19 cellular contexts compared by ENCODE assay signal in the genomic region with DNA sequence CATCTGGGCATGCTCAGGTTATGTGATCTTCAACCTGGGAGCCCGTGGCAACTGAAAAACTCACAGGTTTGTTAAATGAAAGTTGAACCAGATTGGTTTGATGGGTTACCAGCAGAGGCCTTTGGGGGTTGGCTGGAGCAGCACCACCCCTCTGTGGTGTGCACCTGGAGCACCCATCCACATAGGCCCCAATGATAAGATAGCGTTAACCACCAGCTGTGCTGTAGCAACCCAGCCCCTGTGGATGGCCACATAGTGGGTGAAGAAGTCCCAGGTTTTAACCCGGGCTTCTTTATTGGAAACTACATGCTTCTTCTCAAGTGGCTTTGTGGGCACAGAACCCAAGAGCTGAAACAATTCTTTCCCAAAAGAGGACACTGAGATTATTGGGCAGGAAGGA.
"Had no signal": no experiment of that assay in that cellular context is flagged by ENCODE, and none has a peak within 500 bp of the region (broad histone marks: within the 10 kb centered on the region; RNA-seq: fewer than 3 reads in every experiment).

No MANE protein-coding gene starts in this region.

- H3K36me3 Mint-ChIP-seq: activated CD4-positive, alpha-beta memory T cell treated with anti-CD3 and anti-CD28 coated beads for 36 hours; activated naive CD8-positive, alpha-beta T cell; mesothelial cell of epicardium had no signal

- H3K9me3 Mint-ChIP-seq: activated B cell treated with CpG ODN at 0.5 μM for 24 hours; activated CD4-positive, alpha-beta memory T cell treated with anti-CD3 and anti-CD28 coated beads for 36 hours; activated T-cell treated with anti-CD3 and anti-CD28 coated beads, Interleukin-2, amount 50 U/mL, for 72 hours; mesothelial cell of epicardium had no signal

- H3K27me3 Mint-ChIP-seq: activated B cell treated with CpG ODN at 0.5 μM for 24 hours; activated CD4-positive, alpha-beta memory T cell treated with anti-CD3 and anti-CD28 coated beads for 36 hours; activated naive CD8-positive, alpha-beta T cell had no signal

- ATAC-seq: left lobe of liver had no signal

- DNase-seq: activated B cell treated with CpG ODN at 0.5 μM for 24 hours; activated CD4-positive, alpha-beta memory T cell treated with anti-CD3 and anti-CD28 coated beads for 36 hours; activated CD4-positive, alpha-beta T cell treated with anti-CD3 and anti-CD28 coated beads for 4 hours; activated T-cell treated with anti-CD3 and anti-CD28 coated beads, Interleukin-2, amount 50 U/mL, for 72 hours; amygdala; foreskin melanocyte; kidney; nephron progenitor cell; occipital lobe; retina; spleen; stimulated activated CD4-positive, alpha-beta T cell treated with anti-CD3 and anti-CD28 coated beads, Interleukin-4, amount 100 ng/mL, for 4 hours; stimulated activated naive CD4-positive, alpha-beta T cell; substantia nigra; tibial artery had no signal

- H3K27ac Mint-ChIP-seq: activated B cell treated with CpG ODN at 0.5 μM for 24 hours; activated CD4-positive, alpha-beta memory T cell treated with anti-CD3 and anti-CD28 coated beads for 36 hours; activated T-cell treated with anti-CD3 and anti-CD28 coated beads, Interleukin-2, amount 50 U/mL, for 72 hours; mesothelial cell of epicardium; nephron progenitor cell had no signal

- H3K4me3 ChIP-seq: lung, spleen, tibial artery had no signal

- H3K4me3 Mint-ChIP-seq: activated B cell treated with CpG ODN at 0.5 μM for 24 hours; activated CD4-positive, alpha-beta memory T cell treated with anti-CD3 and anti-CD28 coated beads for 36 hours; activated naive CD8-positive, alpha-beta T cell; activated T-cell treated with anti-CD3 and anti-CD28 coated beads, Interleukin-2, amount 50 U/mL, for 72 hours; mesothelial cell of epicardium; nephron progenitor cell had no signal
